ENCODE assay signal across 11 cellular contexts in genomic region chr15:68365140-68365745, GRCh38.
DNase-seq lines count a peak whose midpoint lies in the region; ATAC-seq and TF ChIP-seq lines count a peak whose summit lies in the region.
"Had no signal": no experiment of that assay in that cellular context is flagged by ENCODE, and none has a peak within 500 bp of the region (broad histone marks: within the 10 kb centered on the region; RNA-seq: fewer than 3 reads in every experiment).

No MANE protein-coding gene starts in this region.

- DNase-seq in activated naive CD4-positive, alpha-beta T cell treated with anti-CD3 and anti-CD28 coated beads for 36 hours: peak; percentile 23
- DNase-seq in activated naive CD4-positive, alpha-beta T cell (lab: John Stamatoyannopoulos, UW): no peak
- peak; percentile 12 for DNase-seq in cerebellum (ENCODE audit: low spot score)
- DNase-seq in neural progenitor cell (ENCODE audit: low spot score): no peak
- no peak for DNase-seq in upper lobe of right lung
- no peak for DNase-seq in NCI-H1105 (lab: John Stamatoyannopoulos, UW)
- DNase-seq in NCI-H2227 treated with DMSO at 0.1 percent for 48 hours (lab: John Stamatoyannopoulos, UW): no peak
- DNase-seq: activated gamma-delta T cell treated with Interleukin-2 at 50 U/mL for 16 hours; effector CD8-positive, alpha-beta T cell; stimulated activated CD8-positive, alpha-beta memory T cell treated with anti-CD3 and anti-CD28 coated beads, Interleukin-4, amount 100 ng/mL, for 48 hours had no signal

- H3K4me3 ChIP-seq in neural progenitor cell (no peak overlapping the region), upper lobe of right lung (no peak overlapping the region)

- no peak overlapping the region for H3K27ac Mint-ChIP-seq in activated naive CD4-positive, alpha-beta T cell treated with anti-CD3 and anti-CD28 coated beads for 36 hours
- peak overlapping the region; percentile 12 for H3K27ac Mint-ChIP-seq in neural progenitor cell

- H3K79me2 ChIP-seq in neural progenitor cell (ENCODE audit: low read depth): no peaks in the 10 kb centered on the region

- CTCF ChIA-PET in activated naive CD4-positive, alpha-beta T cell treated with anti-CD3 and anti-CD28 coated beads for 36 hours (lab: Charles Lee): interaction anchor here (0.9 to 1.7 kb wide), 5 partner anchors 10 to 59 kb away, joined by 3 to 7 read pairs (median 4); no protein-coding TSS in a partner anchor

- intact Hi-C loops in activated naive CD4-positive, alpha-beta T cell treated with anti-CD3 and anti-CD28 coated beads for 36 hours (cut with micrococcal nuclease): no loop called here
- intact Hi-C loops in upper lobe of right lung (cut with DNase I): no loop called here

- H3K27me3 Mint-ChIP-seq in activated naive CD4-positive, alpha-beta T cell treated with anti-CD3 and anti-CD28 coated beads for 36 hours (ENCODE audit: low read depth): no peaks in the 10 kb centered on the region
- peaks cover 8% of the 10 kb centered on the region for H3K27me3 Mint-ChIP-seq in neural progenitor cell (ENCODE audit: insufficient read depth, low read depth)

- H3K36me3 ChIP-seq in neural progenitor cell (no peaks in the 10 kb centered on the region), upper lobe of right lung (no peaks in the 10 kb centered on the region)

- ATAC-seq in upper lobe of right lung (peak; percentile 64), HG02623 (IDR thresholded peaks at IDR 0.05; ENCODE audit: unreplicated experiment) (no peak)

- no peak overlapping the region for H3K9ac ChIP-seq in neural progenitor cell

- H3K4me2 ChIP-seq in neural progenitor cell: no peak overlapping the region

- H3K27me3 ChIP-seq in neural progenitor cell: no peaks in the 10 kb centered on the region
- H3K27me3 ChIP-seq in upper lobe of right lung: no peaks in the 10 kb centered on the region

- TF ChIP-seq CTCF in neural progenitor cell (IDR thresholded peaks at IDR 0.05) (no peak), upper lobe of right lung (IDR thresholded peaks at IDR 0.05) (no peak)

- H3K4me1 Mint-ChIP-seq in activated naive CD4-positive, alpha-beta T cell treated with anti-CD3 and anti-CD28 coated beads for 36 hours (ENCODE audit: low read depth): peaks cover 5% of the 10 kb centered on the region
- H3K4me1 Mint-ChIP-seq in neural progenitor cell: peaks cover 6% of the 10 kb centered on the region

- H4K20me1 ChIP-seq in neural progenitor cell (ENCODE audit: low read depth): no peaks in the 10 kb centered on the region

- no peaks in the 10 kb centered on the region for H3K36me3 Mint-ChIP-seq in activated naive CD4-positive, alpha-beta T cell treated with anti-CD3 and anti-CD28 coated beads for 36 hours (ENCODE audit: low read depth)
- H3K36me3 Mint-ChIP-seq in neural progenitor cell: no peaks in the 10 kb centered on the region

- no peak overlapping the region for H3K4me3 Mint-ChIP-seq in activated naive CD4-positive, alpha-beta T cell treated with anti-CD3 and anti-CD28 coated beads for 36 hours
- no peak overlapping the region for H3K4me3 Mint-ChIP-seq in neural progenitor cell

- H3K9me3 Mint-ChIP-seq in activated naive CD4-positive, alpha-beta T cell treated with anti-CD3 and anti-CD28 coated beads for 36 hours: no peaks in the 10 kb centered on the region
- H3K9me3 Mint-ChIP-seq in neural progenitor cell: no peaks in the 10 kb centered on the region

- H3K27ac ChIP-seq in neural progenitor cell (no peak overlapping the region), upper lobe of right lung (no peak overlapping the region)

- no peaks in the 10 kb centered on the region for H3F3A ChIP-seq in neural progenitor cell (ENCODE audit: low read depth)

- no peak overlapping the region for H2AFZ ChIP-seq in neural progenitor cell (replicated peaks)

- no peaks in the 10 kb centered on the region for H3K9me3 ChIP-seq in neural progenitor cell (ENCODE audit: low read depth)
- no peaks in the 10 kb centered on the region for H3K9me3 ChIP-seq in upper lobe of right lung

- H3K4me1 ChIP-seq in neural progenitor cell (no peaks in the 10 kb centered on the region), upper lobe of right lung (peaks cover 21% of the 10 kb centered on the region)

Comparison
In these comparisons a context has a peak if more than half of its experiments do, and no peak if none do; other contexts are left out.
1. DNase-seq: peak in activated naive CD4-positive, alpha-beta T cell treated with anti-CD3 and anti-CD28 coated beads for 36 hours (single experiment) and cerebellum (single experiment); none in activated naive CD4-positive, alpha-beta T cell (0 of 4), neural progenitor cell (single experiment), upper lobe of right lung (single experiment), NCI-H1105 (single experiment) and NCI-H2227 treated with DMSO at 0.1 percent for 48 hours (single experiment).